Comparison of ENCODE assay signal across 1 cellular context in genomic region chr16:49836668-49837067, GRCh38.
TF ChIP-seq lines count a peak whose summit lies in the region.

No MANE protein-coding gene starts in this region.

TF ChIP-seq in GM23338, 12 proteins besides CTCF, POLR2A, EP300 and RAD21 (continued from another document):
- TF ChIP-seq ETS1 (IDR thresholded peaks at IDR 0.05) (no peak), POLR2AphosphoS5 (IDR thresholded peaks at IDR 0.05; ENCODE audit: low read depth) (no peak), REST (IDR thresholded peaks at IDR 0.05; ENCODE audit: unreplicated experiment) (no peak), EZH2 (IDR thresholded peaks at IDR 0.05; ENCODE audit: low read depth, unreplicated experiment) (no peak), ZNF331 (CRISPR knock-in tag; IDR thresholded peaks at IDR 0.05; ENCODE audit: low read depth) (no peak)
